Comparison of ENCODE assay signal across 10 cellular contexts in genomic region chr2:179273461-179273962, GRCh38. TPM values are rescaled to one million over a fixed set of nuclear protein-coding genes. Genes with fewer than 3 reads are reported as not detected.
DNase-seq lines count a peak whose midpoint lies in the region; ATAC-seq and TF ChIP-seq lines count a peak whose summit lies in the region.
"Had no signal": no experiment of that assay in that cellular context is flagged by ENCODE, and none has a peak within 500 bp of the region (broad histone marks: within the 10 kb centered on the region; RNA-seq: fewer than 3 reads in every experiment).

No MANE protein-coding gene starts in this region.

- in situ Hi-C loops in ACHN (cut with HindIII; ENCODE audit: low pct_ligation_motif_present, low pct_unique_long_range_greater_than_20kb, low sequenced_read_pairs), result no loop called here

- ATAC-seq in HG02852 (IDR thresholded peaks at IDR 0.05; ENCODE audit: unreplicated experiment), result no peak

- no peak overlapping the region for H3K4me3 Mint-ChIP-seq in progenitor cell of endocrine pancreas (ENCODE audit: low read depth)

- TF ChIP-seq CTCF in fibroblast of the aortic adventitia (IDR thresholded peaks at IDR 0.05; ENCODE audit: insufficient read depth, low read length), result no peak
- no peak for TF ChIP-seq CTCF in progenitor cell of endocrine pancreas (IDR thresholded peaks at IDR 0.05; ENCODE audit: unreplicated experiment)
- TF ChIP-seq CTCF in GM10266 (IDR thresholded peaks at IDR 0.05; ENCODE audit: control insufficient read depth, insufficient read depth, low read depth, missing control alignments), result no peak

- H3K9me3 Mint-ChIP-seq in progenitor cell of endocrine pancreas (ENCODE audit: low read depth), result no peaks in the 10 kb centered on the region

- H3K4me1 Mint-ChIP-seq in progenitor cell of endocrine pancreas (ENCODE audit: low read depth), result peaks cover 36% of the 10 kb centered on the region

- no peaks in the 10 kb centered on the region for H3K36me3 Mint-ChIP-seq in progenitor cell of endocrine pancreas (ENCODE audit: insufficient read depth)

- peak; percentile 76 for DNase-seq in COLO829 (ENCODE audit: low spot score)
- peak; percentile 54 for DNase-seq in NCI-H345 treated with DMSO at 0.1 percent for 48 hours (lab: John Stamatoyannopoulos, UW; ENCODE audit: unreplicated experiment)
- peak; percentile 45 for DNase-seq in fibroblast of the aortic adventitia (ENCODE audit: low read depth)
- no peak for DNase-seq in progenitor cell of endocrine pancreas (ENCODE audit: low spot score, unreplicated experiment)
- DNase-seq in GM10266 (ENCODE audit: extremely low spot score), result no peak
- DNase-seq in stimulated activated naive CD4-positive, alpha-beta T cell (lab: John Stamatoyannopoulos, UW), result no peak
- no peak for DNase-seq in ACHN
- DNase-seq: left cardiac atrium, WERI-Rb-1 had no signal

- no peaks in the 10 kb centered on the region for H3K27me3 Mint-ChIP-seq in progenitor cell of endocrine pancreas

- peak overlapping the region; percentile 57 for H3K27ac Mint-ChIP-seq in progenitor cell of endocrine pancreas

- no peak overlapping the region for H3K4me3 ChIP-seq in fibroblast of the aortic adventitia (ENCODE audit: low read depth, low read length)

RNA-seq across cellular contexts. Expression of gene SESTD1, which starts 8.9 kb away (rescaled TPM):
- total RNA-seq in fibroblast of the aortic adventitia (ENCODE audit: low replicate concordance), result 53.3 and 62.3 TPM in 2 replicates
- total RNA-seq in progenitor cell of endocrine pancreas, result 101 and 108 TPM in 2 replicates

Comparison
In these comparisons a context has a peak if more than half of its experiments do, and no peak if none do; other contexts are left out.
1. DNase-seq: peak in COLO829 (single experiment), NCI-H345 treated with DMSO at 0.1 percent for 48 hours (single experiment) and fibroblast of the aortic adventitia (single experiment); none in progenitor cell of endocrine pancreas (single experiment), GM10266 (single experiment), stimulated activated naive CD4-positive, alpha-beta T cell (0 of 6) and ACHN (single experiment).